Comparison of ENCODE assay signal across 8 cellular contexts in genomic region chr4:2811830-2812599, GRCh38. TPM values are rescaled to one million over a fixed set of nuclear protein-coding genes. Genes with fewer than 3 reads are reported as not detected.
DNase-seq lines count a peak whose midpoint lies in the region; ATAC-seq and TF ChIP-seq lines count a peak whose summit lies in the region.

No MANE protein-coding gene starts in this region.

- no peaks in the 10 kb centered on the region for H3K27me3 Mint-ChIP-seq in T-helper 17 cell
- no peaks in the 10 kb centered on the region for H3K27me3 Mint-ChIP-seq in MCF 10A (ENCODE audit: insufficient read depth, unreplicated experiment)

- intact Hi-C loops in MCF 10A (cut with micrococcal nuclease) = no loop called here

- CTCF ChIA-PET in MCF 10A (lab: Yijun Ruan, JAX) = interaction anchor here (0.7 kb wide), 1 partner anchor 61 kb away, joined by 4 read pairs; no protein-coding TSS in a partner anchor

- peak overlapping the region; percentile 65 for H3K27ac ChIP-seq in layer of hippocampus (ENCODE audit: low read depth, low read length)

- H3K36me3 Mint-ChIP-seq in T-helper 17 cell (ENCODE audit: low read depth) = peaks cover 6% of the 10 kb centered on the region
- H3K36me3 Mint-ChIP-seq in MCF 10A (ENCODE audit: insufficient read depth, unreplicated experiment) = peaks cover 6% of the 10 kb centered on the region

- no TSS peak for BruUV-seq in MCF 10A (replicated peaks; lab: Mats Ljungman, UMichigan)

- no peaks in the 10 kb centered on the region for H3K9me3 Mint-ChIP-seq in MCF 10A (ENCODE audit: unreplicated experiment)

- H3K4me3 Mint-ChIP-seq in T-helper 17 cell (peak overlapping the region; percentile 99), MCF 10A (ENCODE audit: unreplicated experiment) (no peak overlapping the region)

- TF ChIP-seq CTCF in MCF 10A (IDR thresholded peaks at IDR 0.05; ENCODE audit: unreplicated experiment) = no peak

- H3K27me3 ChIP-seq in layer of hippocampus (ENCODE audit: control insufficient read depth, insufficient read depth, low read length) = no peaks in the 10 kb centered on the region

- POLR2A ChIA-PET in MCF 10A (lab: Yijun Ruan, JAX) = interaction anchor here (1.5 kb wide), 1 partner anchor 18 kb away, joined by 3 read pairs; no protein-coding TSS in a partner anchor

- peak; percentile 90 for DNase-seq in Daoy (ENCODE audit: low read depth)
- peak; percentile 73 for DNase-seq in KG1 (lab: John Stamatoyannopoulos, UW)
- DNase-seq in T-helper 17 cell = peak in 2 of 3 donors; percentile 39 to 45
- no peak for DNase-seq in MCF 10A (ENCODE audit: unreplicated experiment)
- DNase-seq in stimulated activated CD4-positive, alpha-beta T cell treated with anti-CD3 and anti-CD28 coated beads, TNF-alpha, amount 100 ng/mL, for 48 hours (ENCODE audit: low read depth in 3 of 3) = peak in 2 of 3 donors; percentile 35 to 50
- DNase-seq in cerebellum (ENCODE audit: low spot score) = no peak

- peaks cover 48% of the 10 kb centered on the region for H3K4me1 Mint-ChIP-seq in T-helper 17 cell
- H3K4me1 Mint-ChIP-seq in MCF 10A (ENCODE audit: insufficient read depth, unreplicated experiment) = peaks cover 13% of the 10 kb centered on the region

- ATAC-seq in GM21529 (IDR thresholded peaks at IDR 0.05; ENCODE audit: unreplicated experiment) = peak; percentile 74
- ATAC-seq in T-helper 17 cell = peak; percentile 73

- no peaks in the 10 kb centered on the region for H3K9me3 ChIP-seq in T-helper 17 cell (ENCODE audit: control insufficient read depth, low read length, poor library complexity, severe bottlenecking)

- H3K27ac Mint-ChIP-seq in T-helper 17 cell (peak overlapping the region; percentile 99), MCF 10A (ENCODE audit: low read depth, unreplicated experiment) (peak overlapping the region; percentile 59)

RNA-seq across cellular contexts. Expression of gene SH3BP2, which starts 19.1 kb away (rescaled TPM):
- 14.0 and 16.9 TPM in 2 replicates for total RNA-seq in Daoy (2014; rRNA removed; shearing (Covaris generic))
- total RNA-seq in T-helper 17 cell (10 to 100 TPM; 36.0 to 62.0 TPM), MCF 10A (2022) (48.4 and 57.9 TPM in 2 replicates), cerebellum (31.2 TPM)

RNA-seq across cellular contexts. Expression of gene ADD1, which starts 31.6 kb away (rescaled TPM):
- total RNA-seq in Daoy (2014; rRNA removed; shearing (Covaris generic)) = 101 and 111 TPM in 2 replicates
- 100 to 1,000 TPM; 211 to 228 TPM for total RNA-seq in T-helper 17 cell
- total RNA-seq in MCF 10A (2022) = 131 and 161 TPM in 2 replicates
- total RNA-seq in cerebellum = 201 TPM

RNA-seq across cellular contexts. Expression of gene TNIP2, which starts 55.9 kb away (rescaled TPM):
- 57.6 and 79.4 TPM in 2 replicates for total RNA-seq in Daoy (2014; rRNA removed; shearing (Covaris generic))
- total RNA-seq in T-helper 17 cell (10 to 100 TPM; 66.0 to 72.5 TPM), MCF 10A (2022) (40.5 and 46.1 TPM in 2 replicates), cerebellum (6.8 TPM)

Comparison
In these comparisons a context has a peak if more than half of its experiments do, and no peak if none do; other contexts are left out.
1. DNase-seq: peak in Daoy (single experiment), KG1 (single experiment), T-helper 17 cell (2 of 3) and stimulated activated CD4-positive, alpha-beta T cell treated with anti-CD3 and anti-CD28 coated beads, TNF-alpha, amount 100 ng/mL, for 48 hours (2 of 3); none in MCF 10A (single experiment) and cerebellum (single experiment).